Comparison of ENCODE assay signal across 8 cellular contexts in the genomic region with DNA sequence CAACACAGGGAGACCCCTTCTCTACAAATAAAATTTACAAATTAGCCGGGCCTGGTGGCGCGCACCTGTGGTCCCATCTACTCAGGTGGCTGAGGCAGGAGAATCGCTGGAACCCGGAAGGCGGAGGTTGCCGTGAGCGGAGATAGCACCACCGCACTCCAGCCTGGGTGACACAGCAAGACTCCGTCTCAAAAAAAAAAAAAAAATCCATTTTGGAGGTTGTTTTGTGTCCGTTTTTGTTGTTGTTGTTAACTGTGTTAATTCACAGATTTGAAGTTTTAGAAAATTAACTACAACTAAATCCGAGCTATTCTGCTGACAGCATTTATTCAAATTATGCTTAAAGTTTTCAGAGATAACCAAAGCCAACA. TPM values are rescaled to one million over a fixed set of nuclear protein-coding genes. Genes with fewer than 3 reads are reported as not detected.
DNase-seq lines count a peak whose midpoint lies in the region; ATAC-seq and TF ChIP-seq lines count a peak whose summit lies in the region.

No MANE protein-coding gene starts in this region.

- no peaks in the 10 kb centered on the region for H3K27me3 ChIP-seq in dorsolateral prefrontal cortex
- no peaks in the 10 kb centered on the region for H3K27me3 ChIP-seq in muscle layer of colon (ENCODE audit: control insufficient read depth in 1 of 2, insufficient read depth in 2 of 2, low read length in 2 of 2)
- no peaks in the 10 kb centered on the region for H3K27me3 ChIP-seq in upper lobe of left lung

- peak overlapping the region; percentile 91 for H3K4me3 Mint-ChIP-seq in T-helper 1 cell treated with Interleukin-12 subunit alpha and Interleukin-12 subunit beta and Interleukin-4 antibody, amounts not matched to agents 30 μg/mL and 1 μg/mL, for 36 hours

- TF ChIP-seq CTCF in dorsolateral prefrontal cortex (IDR thresholded peaks at IDR 0.05 in 54 of 56, conservative IDR thresholded peaks at IDR 0.05 in 2 of 56; ENCODE audit: low read depth in 1 of 56, partially characterized antibody in 56 of 56) (no peak), upper lobe of left lung (IDR thresholded peaks at IDR 0.05) (no peak), GM13977 (IDR thresholded peaks at IDR 0.05; ENCODE audit: extremely low read depth, insufficient read depth, missing control alignments) (no peak)

- WGBS in upper lobe of left lung, 2 donors, result 4 to 16% methylated on average over 12 of the region's 12 CpGs

- ATAC-seq in upper lobe of left lung (ENCODE audit: low FRiP score in 2 of 2) (peak in 1 of 2 donors; percentile 28), HG03045 (IDR thresholded peaks at IDR 0.05; ENCODE audit: unreplicated experiment) (no peak)

- peaks cover 13% of the 10 kb centered on the region for H3K36me3 Mint-ChIP-seq in T-helper 1 cell treated with Interleukin-12 subunit alpha and Interleukin-12 subunit beta and Interleukin-4 antibody, amounts not matched to agents 30 μg/mL and 1 μg/mL, for 36 hours (ENCODE audit: low read depth)

- H3K4me3 ChIP-seq in dorsolateral prefrontal cortex, result peak overlapping the region; percentile 55 to 98 (median 86)
- peak overlapping the region; percentile 69 to 92 for H3K4me3 ChIP-seq in muscle layer of colon (ENCODE audit: low read depth in 1 of 2, low read length in 2 of 2)
- H3K4me3 ChIP-seq in upper lobe of left lung, result peak overlapping the region; percentile 70 to 93 (median 83)

- no peaks in the 10 kb centered on the region for H3K9me3 ChIP-seq in muscle layer of colon (ENCODE audit: low read length)
- H3K9me3 ChIP-seq in upper lobe of left lung, result no peaks in the 10 kb centered on the region

- intact Hi-C loops in dorsolateral prefrontal cortex (cut with DNase I), result loop anchor here in 1 of 2 donors (5.0 kb wide), 1 partner anchor 120 kb away; no protein-coding TSS in a partner anchor

- no peaks in the 10 kb centered on the region for H3K9me3 Mint-ChIP-seq in T-helper 1 cell treated with Interleukin-12 subunit alpha and Interleukin-12 subunit beta and Interleukin-4 antibody, amounts not matched to agents 30 μg/mL and 1 μg/mL, for 36 hours

- H3K4me1 ChIP-seq in muscle layer of colon (ENCODE audit: insufficient read depth, low read length), result peaks cover 7% of the 10 kb centered on the region
- peaks cover 13 to 36% (median 19%) of the 10 kb centered on the region in 4 donors for H3K4me1 ChIP-seq in upper lobe of left lung

- peaks cover 3% of the 10 kb centered on the region for H3K27me3 Mint-ChIP-seq in T-helper 1 cell treated with Interleukin-12 subunit alpha and Interleukin-12 subunit beta and Interleukin-4 antibody, amounts not matched to agents 30 μg/mL and 1 μg/mL, for 36 hours (ENCODE audit: low read depth)

- TF ChIP-seq POLR2A in upper lobe of left lung (IDR thresholded peaks at IDR 0.05), result no peak

- H3K36me3 ChIP-seq in muscle layer of colon (ENCODE audit: insufficient read depth, low read length) (peaks cover 7% of the 10 kb centered on the region), upper lobe of left lung (peaks cover 0 to 15% (median 0%) of the 10 kb centered on the region in 4 donors)

- H3K9ac ChIP-seq in muscle layer of colon (ENCODE audit: low read length), result peak overlapping the region; percentile 80

- H3K4me1 Mint-ChIP-seq in T-helper 1 cell treated with Interleukin-12 subunit alpha and Interleukin-12 subunit beta and Interleukin-4 antibody, amounts not matched to agents 30 μg/mL and 1 μg/mL, for 36 hours (ENCODE audit: low read depth), result peaks cover 22% of the 10 kb centered on the region

- peak; percentile 24 for DNase-seq in activated T-cell treated with anti-CD3 and anti-CD28 coated beads for 24 hours (ENCODE audit: low read depth)
- DNase-seq in activated T-cell treated with anti-CD3 and anti-CD28 coated beads for 4 hours, result no peak
- DNase-seq in dorsolateral prefrontal cortex, result peak in 3 of 10 donors; percentile 13 to 45 (median 36)
- DNase-seq in upper lobe of left lung, result peak; percentile 37 to 54
- DNase-seq in GM13977 (ENCODE audit: low spot score), result no peak

- peak overlapping the region; percentile 86 for H3K27ac Mint-ChIP-seq in T-helper 1 cell treated with Interleukin-12 subunit alpha and Interleukin-12 subunit beta and Interleukin-4 antibody, amounts not matched to agents 30 μg/mL and 1 μg/mL, for 36 hours

- no peak for TF ChIP-seq EP300 in upper lobe of left lung (IDR thresholded peaks at IDR 0.05)

- in situ Hi-C loops in GM13977 (cut with MboI; ENCODE audit: low pct_unique_long_range_greater_than_20kb, low sequenced_read_pairs, unreplicated experiment), result no loop called here

- H3K27ac ChIP-seq in dorsolateral prefrontal cortex, result peak overlapping the region in 58 of 59 donors; percentile 26 to 98 (median 91)
- peak overlapping the region; percentile 97 for H3K27ac ChIP-seq in muscle layer of colon (ENCODE audit: low read depth, low read length)
- H3K27ac ChIP-seq in upper lobe of left lung, result peak overlapping the region; percentile 94 to 98 (median 95)

RNA-seq across cellular contexts. Expression of gene CLCC1, which starts 0.6 kb away (rescaled TPM):
- total RNA-seq in dorsolateral prefrontal cortex (10 to 100 TPM; 30.4 to 58.6 (median 44.3) TPM), upper lobe of left lung (10 to 100 TPM; 16.1 to 31.3 (median 25.8) TPM)

Comparison
In these comparisons a context has a peak if more than half of its experiments do, and no peak if none do; other contexts are left out.
1. DNase-seq: peak in activated T-cell treated with anti-CD3 and anti-CD28 coated beads for 24 hours (single experiment) and upper lobe of left lung (2 of 2); none in activated T-cell treated with anti-CD3 and anti-CD28 coated beads for 4 hours (single experiment) and GM13977 (single experiment).
2. Peak in every context shown above with its lines, with median percentiles within 50 percentile points of each other: H3K27ac ChIP-seq and H3K4me3 ChIP-seq.